In the genomic region with DNA sequence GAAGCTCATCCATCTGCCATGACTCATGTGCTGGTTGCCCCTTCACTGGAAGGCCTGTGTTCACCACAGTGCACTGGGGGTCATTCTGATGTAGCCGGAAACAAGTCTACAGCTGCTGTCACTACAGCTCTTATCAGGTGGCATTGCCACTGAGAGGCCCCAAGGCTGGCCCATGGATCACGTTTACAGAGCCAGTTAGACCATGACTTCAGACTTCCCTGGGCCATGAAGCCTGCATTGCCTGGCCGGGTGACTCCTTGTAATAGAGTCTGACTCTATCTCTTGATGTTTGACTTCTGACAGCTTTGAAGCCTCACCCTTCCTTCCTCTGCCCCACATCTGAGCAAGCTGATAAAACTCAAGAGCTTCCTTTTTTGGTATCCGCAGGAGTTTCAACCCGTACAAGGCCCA, we compare ENCODE assay signal across 13 cellular contexts.
DNase-seq lines count a peak whose midpoint lies in the region; ATAC-seq and TF ChIP-seq lines count a peak whose summit lies in the region.
"Had no signal": no experiment of that assay in that cellular context is flagged by ENCODE, and none has a peak within 500 bp of the region (broad histone marks: within the 10 kb centered on the region; RNA-seq: fewer than 3 reads in every experiment).

No MANE protein-coding gene starts in this region.

- H3K4me1 Mint-ChIP-seq in activated naive CD4-positive, alpha-beta T cell treated with anti-CD3 and anti-CD28 coated beads, Interleukin-2, amount 10 ng/mL, durations not matched to agents 7 days and 5 days = peaks cover 23% of the 10 kb centered on the region
- peaks cover 7% of the 10 kb centered on the region for H3K4me1 Mint-ChIP-seq in T-helper 1 cell treated with Interleukin-12 subunit alpha and Interleukin-12 subunit beta and Interleukin-4 antibody, amounts not matched to agents 30 μg/mL and 1 μg/mL, for 36 hours (ENCODE audit: low read depth)
- H3K4me1 Mint-ChIP-seq: activated B cell treated with CpG ODN at 0.5 μM for 24 hours had no signal

- no peak overlapping the region for H3K4me3 Mint-ChIP-seq in activated naive CD4-positive, alpha-beta T cell treated with anti-CD3 and anti-CD28 coated beads, Interleukin-2, amount 10 ng/mL, durations not matched to agents 7 days and 5 days
- no peak overlapping the region for H3K4me3 Mint-ChIP-seq in T-helper 1 cell treated with Interleukin-12 subunit alpha and Interleukin-12 subunit beta and Interleukin-4 antibody, amounts not matched to agents 30 μg/mL and 1 μg/mL, for 36 hours
- H3K4me3 Mint-ChIP-seq: activated B cell treated with CpG ODN at 0.5 μM for 24 hours had no signal

- H3K9me3 Mint-ChIP-seq in activated naive CD4-positive, alpha-beta T cell treated with anti-CD3 and anti-CD28 coated beads, Interleukin-2, amount 10 ng/mL, durations not matched to agents 7 days and 5 days = peaks cover 29% of the 10 kb centered on the region
- H3K9me3 Mint-ChIP-seq in T-helper 1 cell treated with Interleukin-12 subunit alpha and Interleukin-12 subunit beta and Interleukin-4 antibody, amounts not matched to agents 30 μg/mL and 1 μg/mL, for 36 hours = peaks cover 15% of the 10 kb centered on the region

- H3K36me3 Mint-ChIP-seq in activated naive CD4-positive, alpha-beta T cell treated with anti-CD3 and anti-CD28 coated beads, Interleukin-2, amount 10 ng/mL, durations not matched to agents 7 days and 5 days = peaks cover 16% of the 10 kb centered on the region
- no peaks in the 10 kb centered on the region for H3K36me3 Mint-ChIP-seq in T-helper 1 cell treated with Interleukin-12 subunit alpha and Interleukin-12 subunit beta and Interleukin-4 antibody, amounts not matched to agents 30 μg/mL and 1 μg/mL, for 36 hours (ENCODE audit: low read depth)

- TF ChIP-seq CTCF in GM13976 (IDR thresholded peaks at IDR 0.05; ENCODE audit: borderline replicate concordance, control extremely low read depth, extremely low read depth, insufficient read depth, missing control alignments) = no peak

- peak overlapping the region; percentile 71 for H3K27ac Mint-ChIP-seq in activated naive CD4-positive, alpha-beta T cell treated with anti-CD3 and anti-CD28 coated beads, Interleukin-2, amount 10 ng/mL, durations not matched to agents 7 days and 5 days
- H3K27ac Mint-ChIP-seq in T-helper 1 cell treated with Interleukin-12 subunit alpha and Interleukin-12 subunit beta and Interleukin-4 antibody, amounts not matched to agents 30 μg/mL and 1 μg/mL, for 36 hours = peak overlapping the region; percentile 8
- H3K27ac Mint-ChIP-seq: activated B cell treated with CpG ODN at 0.5 μM for 24 hours had no signal

- no peaks in the 10 kb centered on the region for H3K27me3 Mint-ChIP-seq in activated naive CD4-positive, alpha-beta T cell treated with anti-CD3 and anti-CD28 coated beads, Interleukin-2, amount 10 ng/mL, durations not matched to agents 7 days and 5 days
- H3K27me3 Mint-ChIP-seq in T-helper 1 cell treated with Interleukin-12 subunit alpha and Interleukin-12 subunit beta and Interleukin-4 antibody, amounts not matched to agents 30 μg/mL and 1 μg/mL, for 36 hours (ENCODE audit: low read depth) = no peaks in the 10 kb centered on the region
- H3K27me3 Mint-ChIP-seq: activated B cell treated with CpG ODN at 0.5 μM for 24 hours had no signal

- CTCF ChIA-PET in activated naive CD4-positive, alpha-beta T cell treated with anti-CD3 and anti-CD28 coated beads, Interleukin-2, amount 10 ng/mL, durations not matched to agents 7 days and 5 days (lab: Charles Lee) = no interaction called here

- peak; percentile 51 for ATAC-seq in Right ventricle myocardium superior (ENCODE audit: poor library complexity)
- ATAC-seq in stimulated activated naive CD8-positive, alpha-beta T cell treated with anti-CD3 and anti-CD28 coated beads, Interleukin-15, Interleukin-2, amounts not matched to agents 100 U/mL and 50 U/mL, for 24 hours = no peak
- ATAC-seq in activated CD4-positive, CD25-positive, alpha-beta regulatory T cell treated with anti-CD3 and anti-CD28 coated beads, Interleukin-2, amount 50 U/mL, for 24 hours = no peak

- DNase-seq in activated naive CD4-positive, alpha-beta T cell treated with anti-CD3 and anti-CD28 coated beads, Interleukin-2, amount 10 ng/mL, durations not matched to agents 7 days and 5 days = peak; percentile 40
- no peak for DNase-seq in activated naive CD4-positive, alpha-beta T cell treated with anti-CD3 and anti-CD28 coated beads, Interleukin-2, amount 50 U/mL, for 16 hours
- DNase-seq in Right ventricle myocardium superior (no peak), cerebellum (ENCODE audit: low spot score) (no peak), GM13976 (ENCODE audit: low spot score) (no peak)
- peak; percentile 3 for DNase-seq in stimulated activated naive CD8-positive, alpha-beta T cell treated with anti-CD3 and anti-CD28 coated beads, Interleukin-15, Interleukin-2, amounts not matched to agents 100 U/mL and 50 U/mL, for 24 hours
- DNase-seq: activated B cell treated with CpG ODN at 0.5 μM for 24 hours, Karpas-422, NCI-H2171, nucleus accumbens, Peyer's patch had no signal

- in situ Hi-C loops in GM13976 (cut with MboI; ENCODE audit: low sequenced_read_pairs, unreplicated experiment) = no loop called here

- intact Hi-C loops in Right ventricle myocardium superior (cut with DNase I) = no loop called here

Comparison
In these comparisons a context has a peak if more than half of its experiments do, and no peak if none do; other contexts are left out.
1. DNase-seq: peak in activated naive CD4-positive, alpha-beta T cell treated with anti-CD3 and anti-CD28 coated beads, Interleukin-2, amount 10 ng/mL, durations not matched to agents 7 days and 5 days (single experiment) and stimulated activated naive CD8-positive, alpha-beta T cell treated with anti-CD3 and anti-CD28 coated beads, Interleukin-15, Interleukin-2, amounts not matched to agents 100 U/mL and 50 U/mL, for 24 hours (single experiment); none in activated naive CD4-positive, alpha-beta T cell treated with anti-CD3 and anti-CD28 coated beads, Interleukin-2, amount 50 U/mL, for 16 hours (single experiment), Right ventricle myocardium superior (single experiment), cerebellum (single experiment) and GM13976 (single experiment).